Comparison of ENCODE assay signal across 11 cellular contexts in genomic region chr15:98903377-98904018, GRCh38.
DNase-seq lines count a peak whose midpoint lies in the region; ATAC-seq and TF ChIP-seq lines count a peak whose summit lies in the region.
"Had no signal": no experiment of that assay in that cellular context is flagged by ENCODE, and none has a peak within 500 bp of the region (broad histone marks: within the 10 kb centered on the region; RNA-seq: fewer than 3 reads in every experiment).

No MANE protein-coding gene starts in this region.

- peak; percentile 51 for DNase-seq in AG08395 (ENCODE audit: low spot score)
- DNase-seq in HL-60 (ENCODE audit: low read depth in 1 of 2, low spot score in 1 of 2) = no peak
- DNase-seq in kidney tubule cell (ENCODE audit: low spot score) = peak; percentile 78
- DNase-seq in stimulated activated CD8-positive, alpha-beta memory T cell treated with anti-CD3 and anti-CD28 coated beads, Interleukin-4, amount 100 ng/mL, for 48 hours = no peak
- DNase-seq in left cardiac atrium = no peak
- DNase-seq: Calu3, NCI-H1417 treated with DMSO at 0.1 percent for 48 hours had no signal

- H3K27me3 ChIP-seq in HL-60 (ENCODE audit: insufficient read depth, poor library complexity, severe bottlenecking) = no peaks in the 10 kb centered on the region

- TF ChIP-seq CTCF in HL-60 (IDR thresholded peaks at IDR 0.05; ENCODE audit: insufficient read depth, low read length) (no peak), brain (conservative IDR thresholded peaks at IDR 0.05) (no peak)

- H3K4me3 ChIP-seq in HL-60 (replicated peaks; ENCODE audit: insufficient read depth, low read length) = no peak overlapping the region
- H3K4me3 ChIP-seq: coronary artery had no signal

- H3K36me3 Mint-ChIP-seq in brain = peaks cover 27% of the 10 kb centered on the region

- ATAC-seq in GM18858 (IDR thresholded peaks at IDR 0.05; ENCODE audit: unreplicated experiment) (no peak), left cardiac atrium (no peak), HG02981 (IDR thresholded peaks at IDR 0.05; ENCODE audit: unreplicated experiment) (no peak)

- intact Hi-C loops in left cardiac atrium (cut with DNase I) = loop anchor here in 1 of 2 donors (10.0 kb wide), 1 partner anchor 359 kb away; no protein-coding TSS in a partner anchor

- peaks cover 53% of the 10 kb centered on the region for H3K4me1 Mint-ChIP-seq in brain

- peak overlapping the region in 3 of 5 experiments; percentile 20 to 65 (median 54) for H3K27ac Mint-ChIP-seq in brain

- no peak overlapping the region for H3K4me3 Mint-ChIP-seq in brain

- H3K9me3 Mint-ChIP-seq in brain = no peaks in the 10 kb centered on the region

- no peaks in the 10 kb centered on the region for H3K27me3 Mint-ChIP-seq in brain

- peak overlapping the region; percentile 58 for H3K27ac ChIP-seq in HL-60 (replicated peaks)

Comparison
In these comparisons a context has a peak if more than half of its experiments do, and no peak if none do; other contexts are left out.
1. DNase-seq: peak in AG08395 (single experiment) and kidney tubule cell (single experiment); none in HL-60 (0 of 2), stimulated activated CD8-positive, alpha-beta memory T cell treated with anti-CD3 and anti-CD28 coated beads, Interleukin-4, amount 100 ng/mL, for 48 hours (single experiment) and left cardiac atrium (single experiment).